Comparison of ENCODE assay signal across 6 cellular contexts in genomic region chr7:27343804-27344203, GRCh38.
"Had no signal": no experiment of that assay in that cellular context is flagged by ENCODE, and none has a peak within 500 bp of the region (broad histone marks: within the 10 kb centered on the region; RNA-seq: fewer than 3 reads in every experiment).

No MANE protein-coding gene starts in this region.

- H3K4me3 Mint-ChIP-seq: GM23338, H9 had no signal

- H3K4me3 ChIP-seq: GM23338, K562 had no signal

- H2AFZ ChIP-seq: GM23338 had no signal

- DNase-seq: H9, HCEC 1CT, IMR-90, KG1 had no signal

- ATAC-seq: GM23338, K562 had no signal

- H3K9me3 Mint-ChIP-seq: GM23338, H9 had no signal
